17 cellular contexts compared by ENCODE assay signal in genomic region chr3:23667536-23668429, GRCh38.
DNase-seq lines count a peak whose midpoint lies in the region; ATAC-seq, FAIRE-seq and TF ChIP-seq lines count a peak whose summit lies in the region.
"Had no signal": no experiment of that assay in that cellular context is flagged by ENCODE, and none has a peak within 500 bp of the region (broad histone marks: within the 10 kb centered on the region; RNA-seq: fewer than 3 reads in every experiment).

No MANE protein-coding gene starts in this region.

- no peak for TF ChIP-seq EP300 in ovary (IDR thresholded peaks at IDR 0.05)

- DNase-seq in ELR (ENCODE audit: low read depth), result peak; percentile 87
- DNase-seq in astrocyte (ENCODE audit: low read depth), result no peak
- DNase-seq in nephron progenitor cell, result no peak
- DNase-seq in ovary, result no peak
- DNase-seq in Right ventricle myocardium inferior (ENCODE audit: missing footprints), result no peak
- DNase-seq: activated CD8-positive, alpha-beta memory T cell treated with anti-CD3 and anti-CD28 coated beads, Interleukin-2, amount 50 U/mL, for 4 hours; BE2C; DND-41; heart left ventricle; left cardiac atrium; MM.1S; NCI-H2171 treated with DMSO at 0.1 percent for 48 hours; stimulated activated CD4-positive, alpha-beta T cell treated with anti-CD3 and anti-CD28 coated beads, Interleukin-2, amount 100 ng/mL, for 48 hours had no signal

- H3K27ac Mint-ChIP-seq in astrocyte (ENCODE audit: unreplicated experiment) (peak overlapping the region; percentile 62), nephron progenitor cell (peak overlapping the region; percentile 61)
- H3K27ac Mint-ChIP-seq: activated naive CD4-positive, alpha-beta T cell treated with anti-CD3 and anti-CD28 coated beads, Interleukin-2, amount 50 U/mL, for 24 hours had no signal

- TF ChIP-seq POLR2A in ovary (IDR thresholded peaks at IDR 0.05), result no peak

- H4K20me1 ChIP-seq in astrocyte (ENCODE audit: insufficient read depth, low read length), result no peaks in the 10 kb centered on the region

- peaks cover 18% of the 10 kb centered on the region for H3K4me1 Mint-ChIP-seq in astrocyte (ENCODE audit: low read depth, unreplicated experiment)
- peaks cover 21% of the 10 kb centered on the region for H3K4me1 Mint-ChIP-seq in nephron progenitor cell
- H3K4me1 Mint-ChIP-seq: activated naive CD4-positive, alpha-beta T cell treated with anti-CD3 and anti-CD28 coated beads, Interleukin-2, amount 50 U/mL, for 24 hours had no signal

- H3K27me3 ChIP-seq in astrocyte (ENCODE audit: insufficient read depth, low read length), result no peaks in the 10 kb centered on the region
- H3K27me3 ChIP-seq in ovary, result no peaks in the 10 kb centered on the region
- H3K27me3 ChIP-seq: BE2C had no signal

- no peak overlapping the region for H3K4me3 Mint-ChIP-seq in astrocyte (ENCODE audit: unreplicated experiment)
- no peak overlapping the region for H3K4me3 Mint-ChIP-seq in nephron progenitor cell
- H3K4me3 Mint-ChIP-seq: activated naive CD4-positive, alpha-beta T cell treated with anti-CD3 and anti-CD28 coated beads, Interleukin-2, amount 50 U/mL, for 24 hours had no signal

- H3K27ac ChIP-seq in astrocyte (ENCODE audit: low read depth, low read length) (peak overlapping the region; percentile 63), ovary (no peak overlapping the region)
- H3K27ac ChIP-seq: heart left ventricle had no signal

- peak overlapping the region; percentile 63 for H3K4me2 ChIP-seq in astrocyte (ENCODE audit: low read length)

- intact Hi-C loops in ovary (cut with DNase I), result no loop called here
- intact Hi-C loops in Right ventricle myocardium inferior (cut with DNase I), result no loop called here

- no peaks in the 10 kb centered on the region for H3K36me3 ChIP-seq in astrocyte (ENCODE audit: insufficient read depth, low read length)
- H3K36me3 ChIP-seq in ovary, result no peaks in the 10 kb centered on the region
- H3K36me3 ChIP-seq: BE2C, heart left ventricle had no signal

- H3K36me3 Mint-ChIP-seq in astrocyte (ENCODE audit: low read depth, unreplicated experiment) (no peaks in the 10 kb centered on the region), nephron progenitor cell (ENCODE audit: low read depth) (no peaks in the 10 kb centered on the region)
- H3K36me3 Mint-ChIP-seq: activated naive CD4-positive, alpha-beta T cell treated with anti-CD3 and anti-CD28 coated beads, Interleukin-2, amount 50 U/mL, for 24 hours had no signal

- ATAC-seq in HG03354 (IDR thresholded peaks at IDR 0.05; ENCODE audit: poor library complexity, severe bottlenecking, unreplicated experiment) (peak; percentile 48), GM21447 (IDR thresholded peaks at IDR 0.05; ENCODE audit: unreplicated experiment) (no peak), GM18520 (IDR thresholded peaks at IDR 0.05; ENCODE audit: unreplicated experiment) (no peak), Right ventricle myocardium inferior (no peak)
- ATAC-seq: heart left ventricle had no signal

- H3K9me3 ChIP-seq in astrocyte (ENCODE audit: insufficient read depth, low read depth, low read length), result no peaks in the 10 kb centered on the region
- H3K9me3 ChIP-seq in ovary, result no peaks in the 10 kb centered on the region
- H3K9me3 ChIP-seq: BE2C, heart left ventricle had no signal

- 87 to 89% (median 88%) methylated on average over 6 of the region's 6 CpGs for WGBS in ovary, 3 donors

- H3K79me2 ChIP-seq in astrocyte (ENCODE audit: insufficient read depth, low read length), result no peaks in the 10 kb centered on the region

- peak overlapping the region; percentile 19 for H3K9ac ChIP-seq in astrocyte (ENCODE audit: low read length)

- H3K27me3 Mint-ChIP-seq in astrocyte (ENCODE audit: low read depth, unreplicated experiment) (peaks cover 2% of the 10 kb centered on the region), nephron progenitor cell (ENCODE audit: low read depth, poor library complexity) (peaks cover 3% of the 10 kb centered on the region)

- no peak for FAIRE-seq in astrocyte (lab: Jason Lieb, UNC)

- peaks cover 25% of the 10 kb centered on the region for H3K4me1 ChIP-seq in astrocyte (ENCODE audit: insufficient read depth, low read length)
- H3K4me1 ChIP-seq in ovary (ENCODE audit: insufficient read depth), result peaks cover 6% of the 10 kb centered on the region
- H3K4me1 ChIP-seq: BE2C had no signal

- H2AFZ ChIP-seq in astrocyte (ENCODE audit: low read depth, low read length), result peak overlapping the region; percentile 36

- no peak overlapping the region for H3K4me3 ChIP-seq in astrocyte (ENCODE audit: insufficient read depth, low read depth, low read length)
- no peak overlapping the region for H3K4me3 ChIP-seq in ovary
- H3K4me3 ChIP-seq: heart left ventricle had no signal

- TF ChIP-seq CTCF in astrocyte (IDR thresholded peaks at IDR 0.05; ENCODE audit: insufficient read depth, low read depth, low read length) (no peak), nephron progenitor cell (IDR thresholded peaks at IDR 0.05) (no peak), ovary (IDR thresholded peaks at IDR 0.05) (no peak)

- H3K9me3 Mint-ChIP-seq in astrocyte (ENCODE audit: unreplicated experiment) (no peaks in the 10 kb centered on the region), nephron progenitor cell (no peaks in the 10 kb centered on the region)
- H3K9me3 Mint-ChIP-seq: activated naive CD4-positive, alpha-beta T cell treated with anti-CD3 and anti-CD28 coated beads, Interleukin-2, amount 50 U/mL, for 24 hours had no signal
